In genomic region chr3:9703736-9704342, GRCh38 we compare ENCODE assay signal across 8 cellular contexts. TPM values are rescaled to one million over a fixed set of nuclear protein-coding genes. Genes with fewer than 3 reads are reported as not detected.
DNase-seq lines count a peak whose midpoint lies in the region; ATAC-seq, FAIRE-seq and TF ChIP-seq lines count a peak whose summit lies in the region.
"Had no signal": no experiment of that assay in that cellular context is flagged by ENCODE, and none has a peak within 500 bp of the region (broad histone marks: within the 10 kb centered on the region; RNA-seq: fewer than 3 reads in every experiment).

CPNE9 (plus strand) TSS chr3:9703833; CDS start chr3:9703997, 164 bp downstream.

- H3K27ac ChIP-seq in astrocyte (ENCODE audit: low read depth, low read length), result no peak within 1 kb of the TSS

- peak within 1 kb of the TSS; percentile 42 for H3K4me3 ChIP-seq in H7 (ENCODE audit: insufficient read depth, low read depth, low read length)
- peak within 1 kb of the TSS; percentile 28 for H3K4me3 ChIP-seq in astrocyte (ENCODE audit: insufficient read depth, low read depth, low read length)
- peak within 1 kb of the TSS; percentile 44 for H3K4me3 ChIP-seq in iPS-11a (ENCODE audit: low read depth, low read length)
- peak within 1 kb of the TSS; percentile 59 for H3K4me3 ChIP-seq in skeletal muscle satellite cell (ENCODE audit: low read length)

- H3K27me3 ChIP-seq in H7 (ENCODE audit: control insufficient read depth, insufficient read depth, low read length), result peaks cover 28% of the 10 kb centered on the region
- H3K27me3 ChIP-seq in astrocyte (ENCODE audit: insufficient read depth, low read length), result peaks cover 13% of the 10 kb centered on the region
- H3K27me3 ChIP-seq in skeletal muscle satellite cell (ENCODE audit: control insufficient read depth, insufficient read depth, low read length), result peaks cover 22% of the 10 kb centered on the region

- H3K9ac ChIP-seq in astrocyte (ENCODE audit: low read length), result no peak within 1 kb of the TSS
- H3K9ac ChIP-seq in skeletal muscle satellite cell (ENCODE audit: low read depth, low read length), result no peak within 1 kb of the TSS

- no peaks in the 10 kb centered on the region for H3K79me2 ChIP-seq in astrocyte (ENCODE audit: insufficient read depth, low read length)

- peaks cover 14% of the 10 kb centered on the region for H4K20me1 ChIP-seq in astrocyte (ENCODE audit: insufficient read depth, low read length)

- DNase-seq in H7 (peak; percentile 89), astrocyte (ENCODE audit: low read depth) (no peak), NCI-H1092 treated with DMSO at 0.1 percent for 48 hours (lab: John Stamatoyannopoulos, UW) (no peak), islet precursor cell (no peak)

- peak within 1 kb of the TSS; percentile 87 for H3K4me2 ChIP-seq in astrocyte (ENCODE audit: low read length)
- H3K4me2 ChIP-seq in skeletal muscle satellite cell (ENCODE audit: low read length), result peak within 1 kb of the TSS; percentile 84

- no peak for ATAC-seq in GM18517 (IDR thresholded peaks at IDR 0.05; ENCODE audit: unreplicated experiment)

- no peak within 1 kb of the TSS for H3K27ac Mint-ChIP-seq in astrocyte (ENCODE audit: unreplicated experiment)

- H3K36me3 ChIP-seq in H7 (replicated peaks; ENCODE audit: control insufficient read depth, insufficient read depth, low read length) (no peaks in the 10 kb centered on the region), astrocyte (ENCODE audit: insufficient read depth, low read length) (no peaks in the 10 kb centered on the region), skeletal muscle satellite cell (ENCODE audit: insufficient read depth, low read length) (peaks cover 6% of the 10 kb centered on the region)

- H3K9me3 Mint-ChIP-seq in astrocyte (ENCODE audit: unreplicated experiment), result peaks cover 2% of the 10 kb centered on the region

- FAIRE-seq in astrocyte (lab: Jason Lieb, UNC), result no peak

- peak within 1 kb of the TSS; percentile 64 for H3K4me3 Mint-ChIP-seq in astrocyte (ENCODE audit: unreplicated experiment)

- peaks cover 22% of the 10 kb centered on the region for H3K36me3 Mint-ChIP-seq in astrocyte (ENCODE audit: low read depth, unreplicated experiment)

- peaks cover 9% of the 10 kb centered on the region for H3K4me1 ChIP-seq in astrocyte (ENCODE audit: insufficient read depth, low read length)
- peaks cover 11% of the 10 kb centered on the region for H3K4me1 ChIP-seq in skeletal muscle satellite cell (ENCODE audit: control insufficient read depth, insufficient read depth, low read length)

- peak within 1 kb of the TSS; percentile 26 for H2AFZ ChIP-seq in astrocyte (ENCODE audit: low read depth, low read length)

- no peak for TF ChIP-seq CTCF in astrocyte (IDR thresholded peaks at IDR 0.05; ENCODE audit: insufficient read depth, low read depth, low read length)

- H3K9me3 ChIP-seq in astrocyte (ENCODE audit: insufficient read depth, low read depth, low read length) (no peaks in the 10 kb centered on the region), skeletal muscle satellite cell (replicated peaks; ENCODE audit: low read length) (no peaks in the 10 kb centered on the region)

- H3K27me3 Mint-ChIP-seq in astrocyte (ENCODE audit: low read depth, unreplicated experiment), result peaks cover 37% of the 10 kb centered on the region

- no peaks in the 10 kb centered on the region for H3K4me1 Mint-ChIP-seq in astrocyte (ENCODE audit: low read depth, unreplicated experiment)

RNA-seq across cellular contexts. Expression of gene CPNE9, which starts in this region (rescaled TPM):
- 0.18 and 0.38 TPM in 2 replicates for total RNA-seq in H7 (2014; rRNA removed; shearing (Covaris generic))
- total RNA-seq in astrocyte, result 0.20 TPM in 1 of 2 replicates, not detected in the other
- under 0.01 TPM in 1 of 2 replicates, not detected in the other for total RNA-seq in skeletal muscle satellite cell (2012; rRNA removed)
- total RNA-seq: mononuclear cell had no signal

Comparison
In these comparisons a context has a peak if more than half of its experiments do, and no peak if none do; other contexts are left out.
1. Peak in DNase-seq and H3K4me3 ChIP-seq in H7; RNA of the gene not detected or under 1 TPM.